9 cellular contexts compared by ENCODE assay signal in the genomic region with DNA sequence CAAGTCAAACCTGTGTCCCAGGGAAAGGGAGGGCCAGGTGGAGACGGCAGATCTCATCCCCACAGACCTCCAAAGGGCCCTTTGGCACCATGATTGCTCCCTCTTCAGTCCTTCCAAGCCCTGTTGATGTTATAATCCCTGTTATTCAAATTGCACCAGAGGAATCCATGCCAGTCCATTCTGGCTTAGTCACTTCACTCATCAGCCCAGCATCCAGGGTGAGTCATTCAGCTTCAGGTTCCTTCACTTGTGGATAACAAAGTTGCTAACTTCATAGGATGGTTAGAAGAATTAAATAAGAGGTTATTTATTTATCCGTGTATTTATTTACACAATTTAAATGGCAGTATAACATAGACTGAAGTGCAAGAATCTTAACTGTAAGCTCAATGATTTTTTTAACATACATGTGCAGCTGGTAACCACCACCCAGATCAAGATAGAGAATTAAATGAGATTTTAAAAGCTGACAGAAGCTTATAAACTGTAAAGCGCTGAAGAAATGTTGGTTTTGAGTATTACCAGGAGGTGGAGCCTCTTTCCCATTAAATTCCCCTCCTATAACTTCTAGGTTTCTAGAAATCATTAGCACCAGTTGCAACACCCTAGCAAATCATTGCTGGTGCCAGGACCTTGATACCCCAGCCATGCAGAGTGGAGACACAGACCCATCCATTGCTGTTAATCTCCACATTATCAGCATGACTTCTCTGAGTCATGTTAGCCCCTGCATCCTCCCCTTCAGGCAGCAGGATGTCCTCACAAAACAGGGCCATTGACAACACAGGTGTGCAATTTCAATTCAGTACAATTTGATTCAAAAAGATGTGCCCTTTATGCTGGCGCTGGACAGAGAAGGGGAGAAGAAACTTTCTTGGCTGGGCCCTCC.
A peak's percentile ranks its signal among the peaks of the same experiment; 100 is the strongest.
DNase-seq lines count a peak whose midpoint lies in the region; ATAC-seq and TF ChIP-seq lines count a peak whose summit lies in the region.
"Had no signal": no experiment of that assay in that cellular context is flagged by ENCODE, and none has a peak within 500 bp of the region (broad histone marks: within the 10 kb centered on the region; RNA-seq: fewer than 3 reads in every experiment).

No MANE protein-coding gene starts in this region.

- POLR2A ChIA-PET in activated CD8-positive, alpha-beta T cell treated with anti-CD3 and anti-CD28 coated beads for 36 hours (lab: Charles Lee) = no interaction called here
- POLR2A ChIA-PET in activated CD8-positive, alpha-beta T cell treated with anti-CD3 and anti-CD28 coated beads, Interleukin-2, amount 10 ng/mL, durations not matched to agents 7 days and 5 days (lab: Charles Lee) = no interaction called here

- CTCF ChIA-PET in activated CD8-positive, alpha-beta T cell treated with anti-CD3 and anti-CD28 coated beads for 36 hours (lab: Charles Lee) = interaction anchor here (1.8 kb wide), 1 partner anchor 68 kb away, joined by 4 read pairs; no protein-coding TSS in a partner anchor
- CTCF ChIA-PET in activated CD8-positive, alpha-beta T cell treated with anti-CD3 and anti-CD28 coated beads, Interleukin-2, amount 10 ng/mL, durations not matched to agents 7 days and 5 days (lab: Charles Lee) = no interaction called here

- peaks cover 3% of the 10 kb centered on the region for H3K27me3 Mint-ChIP-seq in activated CD8-positive, alpha-beta T cell treated with anti-CD3 and anti-CD28 coated beads for 36 hours
- H3K27me3 Mint-ChIP-seq in activated CD8-positive, alpha-beta T cell treated with anti-CD3 and anti-CD28 coated beads, Interleukin-2, amount 10 ng/mL, durations not matched to agents 7 days and 5 days (ENCODE audit: low read depth) = peaks cover 18% of the 10 kb centered on the region
- peaks cover 0 to 4% of the 10 kb centered on the region in 2 donors for H3K27me3 Mint-ChIP-seq in stimulated activated naive B cell treated with anti-CD40 and anti-IgM and Interleukin-4, amounts not matched to agents 10 μg/mL and 1 μg/mL and 100 μg/mL, for 72 hours

- H3K36me3 Mint-ChIP-seq in activated CD8-positive, alpha-beta T cell treated with anti-CD3 and anti-CD28 coated beads for 36 hours (ENCODE audit: low read depth) = no peaks in the 10 kb centered on the region
- H3K36me3 Mint-ChIP-seq in activated CD8-positive, alpha-beta T cell treated with anti-CD3 and anti-CD28 coated beads, Interleukin-2, amount 10 ng/mL, durations not matched to agents 7 days and 5 days (ENCODE audit: low read depth) = no peaks in the 10 kb centered on the region
- H3K36me3 Mint-ChIP-seq in stimulated activated naive B cell treated with anti-CD40 and anti-IgM and Interleukin-4, amounts not matched to agents 10 μg/mL and 1 μg/mL and 100 μg/mL, for 72 hours = peaks cover 0 to 2% of the 10 kb centered on the region in 2 donors

- ATAC-seq in activated CD8-positive, alpha-beta T cell treated with anti-CD3 and anti-CD28 coated beads for 36 hours = peak; percentile 31
- ATAC-seq in activated CD8-positive, alpha-beta T cell treated with anti-CD3 and anti-CD28 coated beads, Interleukin-2, amount 10 ng/mL, durations not matched to agents 7 days and 5 days = no peak
- ATAC-seq in stimulated activated naive B cell treated with anti-CD40 and anti-IgM and Interleukin-4, amounts not matched to agents 10 μg/mL and 1 μg/mL and 100 μg/mL, for 72 hours (replicated peaks) = peak; percentile 74 to 79
- ATAC-seq in GM21737 (IDR thresholded peaks at IDR 0.05; ENCODE audit: unreplicated experiment) (no peak), sciatic nerve (no peak)

- H3K27ac Mint-ChIP-seq in activated CD8-positive, alpha-beta T cell treated with anti-CD3 and anti-CD28 coated beads for 36 hours = no peak overlapping the region
- H3K27ac Mint-ChIP-seq in activated CD8-positive, alpha-beta T cell treated with anti-CD3 and anti-CD28 coated beads, Interleukin-2, amount 10 ng/mL, durations not matched to agents 7 days and 5 days = no peak overlapping the region
- H3K27ac Mint-ChIP-seq in stimulated activated naive B cell treated with anti-CD40 and anti-IgM and Interleukin-4, amounts not matched to agents 10 μg/mL and 1 μg/mL and 100 μg/mL, for 72 hours = peak overlapping the region; percentile 66

- H3K9me3 Mint-ChIP-seq in activated CD8-positive, alpha-beta T cell treated with anti-CD3 and anti-CD28 coated beads for 36 hours = no peaks in the 10 kb centered on the region
- H3K9me3 Mint-ChIP-seq in activated CD8-positive, alpha-beta T cell treated with anti-CD3 and anti-CD28 coated beads, Interleukin-2, amount 10 ng/mL, durations not matched to agents 7 days and 5 days (ENCODE audit: insufficient read depth) = no peaks in the 10 kb centered on the region
- H3K9me3 Mint-ChIP-seq in stimulated activated naive B cell treated with anti-CD40 and anti-IgM and Interleukin-4, amounts not matched to agents 10 μg/mL and 1 μg/mL and 100 μg/mL, for 72 hours = peaks cover 0 to 5% of the 10 kb centered on the region in 2 donors

- H3K4me3 ChIP-seq in epithelial cell of esophagus (ENCODE audit: low read length) = no peak overlapping the region

- no peak overlapping the region for H3K4me3 Mint-ChIP-seq in activated CD8-positive, alpha-beta T cell treated with anti-CD3 and anti-CD28 coated beads for 36 hours
- H3K4me3 Mint-ChIP-seq in activated CD8-positive, alpha-beta T cell treated with anti-CD3 and anti-CD28 coated beads, Interleukin-2, amount 10 ng/mL, durations not matched to agents 7 days and 5 days = no peak overlapping the region
- no peak overlapping the region for H3K4me3 Mint-ChIP-seq in stimulated activated naive B cell treated with anti-CD40 and anti-IgM and Interleukin-4, amounts not matched to agents 10 μg/mL and 1 μg/mL and 100 μg/mL, for 72 hours

- DNase-seq in activated CD8-positive, alpha-beta T cell treated with anti-CD3 and anti-CD28 coated beads for 36 hours = no peak
- no peak for DNase-seq in activated CD8-positive, alpha-beta T cell treated with anti-CD3 and anti-CD28 coated beads, Interleukin-2, amount 10 ng/mL, durations not matched to agents 7 days and 5 days
- peak; percentile 58 for DNase-seq in NCI-H82 (lab: John Stamatoyannopoulos, UW)
- DNase-seq in epithelial cell of esophagus (ENCODE audit: low read depth) = peak; percentile 84
- DNase-seq in stimulated activated naive B cell treated with anti-CD40 and anti-IgM and Interleukin-4, amounts not matched to agents 10 μg/mL and 1 μg/mL and 100 μg/mL, for 72 hours = no peak
- no peak for DNase-seq in ecto neural progenitor cell (ENCODE audit: low spot score)
- DNase-seq in sciatic nerve (ENCODE audit: low spot score) = no peak
- DNase-seq: DMS79 had no signal

- intact Hi-C loops in activated CD8-positive, alpha-beta T cell treated with anti-CD3 and anti-CD28 coated beads for 36 hours (cut with micrococcal nuclease) = no loop called here
- intact Hi-C loops in sciatic nerve (cut with DNase I) = no loop called here

- peaks cover 3% of the 10 kb centered on the region for H3K4me1 Mint-ChIP-seq in activated CD8-positive, alpha-beta T cell treated with anti-CD3 and anti-CD28 coated beads for 36 hours (ENCODE audit: low read depth)
- no peaks in the 10 kb centered on the region for H3K4me1 Mint-ChIP-seq in activated CD8-positive, alpha-beta T cell treated with anti-CD3 and anti-CD28 coated beads, Interleukin-2, amount 10 ng/mL, durations not matched to agents 7 days and 5 days (ENCODE audit: low read depth)
- H3K4me1 Mint-ChIP-seq in stimulated activated naive B cell treated with anti-CD40 and anti-IgM and Interleukin-4, amounts not matched to agents 10 μg/mL and 1 μg/mL and 100 μg/mL, for 72 hours = peaks cover 37 to 80% of the 10 kb centered on the region in 2 donors

- TF ChIP-seq CTCF in activated CD8-positive, alpha-beta T cell treated with anti-CD3 and anti-CD28 coated beads for 36 hours (IDR thresholded peaks at IDR 0.05) = no peak
- peak; percentile 13 for TF ChIP-seq CTCF in epithelial cell of esophagus (IDR thresholded peaks at IDR 0.05; ENCODE audit: insufficient read depth, low read depth, low read length, missing control alignments)

Comparison
In these comparisons a context has a peak if more than half of its experiments do, and no peak if none do; other contexts are left out.
1. ATAC-seq: peak in activated CD8-positive, alpha-beta T cell treated with anti-CD3 and anti-CD28 coated beads for 36 hours (single experiment) and stimulated activated naive B cell treated with anti-CD40 and anti-IgM and Interleukin-4, amounts not matched to agents 10 μg/mL and 1 μg/mL and 100 μg/mL, for 72 hours (2 of 2); none in activated CD8-positive, alpha-beta T cell treated with anti-CD3 and anti-CD28 coated beads, Interleukin-2, amount 10 ng/mL, durations not matched to agents 7 days and 5 days (single experiment), GM21737 (single experiment) and sciatic nerve (single experiment).
2. DNase-seq: peak in NCI-H82 (single experiment) and epithelial cell of esophagus (single experiment); none in activated CD8-positive, alpha-beta T cell treated with anti-CD3 and anti-CD28 coated beads for 36 hours (single experiment), activated CD8-positive, alpha-beta T cell treated with anti-CD3 and anti-CD28 coated beads, Interleukin-2, amount 10 ng/mL, durations not matched to agents 7 days and 5 days (single experiment), stimulated activated naive B cell treated with anti-CD40 and anti-IgM and Interleukin-4, amounts not matched to agents 10 μg/mL and 1 μg/mL and 100 μg/mL, for 72 hours (single experiment), ecto neural progenitor cell (single experiment) and sciatic nerve (single experiment).